In genomic region chr4:35534946-35535345, GRCh38 we compare ENCODE assay signal across 9 cellular contexts.
"Had no signal": no experiment of that assay in that cellular context is flagged by ENCODE, and none has a peak within 500 bp of the region (broad histone marks: within the 10 kb centered on the region; RNA-seq: fewer than 3 reads in every experiment).

No MANE protein-coding gene starts in this region.

- H3K9me3 ChIP-seq: HAP-1 had no signal

- FAIRE-seq: HepG2 had no signal

- H3K9ac ChIP-seq: GM23248 had no signal

- ATAC-seq: HCT116, HepG2 had no signal

- H3K4me3 ChIP-seq: GM23248, HAP-1 had no signal

- H3K27ac ChIP-seq: GM23248, HL-60 had no signal

- H3K36me3 ChIP-seq: HAP-1 had no signal

- DNase-seq: GM23248, GOT3, H7, HFFc6, KG1 had no signal

- H2AFZ ChIP-seq: GM23248 had no signal
